In the genomic region with DNA sequence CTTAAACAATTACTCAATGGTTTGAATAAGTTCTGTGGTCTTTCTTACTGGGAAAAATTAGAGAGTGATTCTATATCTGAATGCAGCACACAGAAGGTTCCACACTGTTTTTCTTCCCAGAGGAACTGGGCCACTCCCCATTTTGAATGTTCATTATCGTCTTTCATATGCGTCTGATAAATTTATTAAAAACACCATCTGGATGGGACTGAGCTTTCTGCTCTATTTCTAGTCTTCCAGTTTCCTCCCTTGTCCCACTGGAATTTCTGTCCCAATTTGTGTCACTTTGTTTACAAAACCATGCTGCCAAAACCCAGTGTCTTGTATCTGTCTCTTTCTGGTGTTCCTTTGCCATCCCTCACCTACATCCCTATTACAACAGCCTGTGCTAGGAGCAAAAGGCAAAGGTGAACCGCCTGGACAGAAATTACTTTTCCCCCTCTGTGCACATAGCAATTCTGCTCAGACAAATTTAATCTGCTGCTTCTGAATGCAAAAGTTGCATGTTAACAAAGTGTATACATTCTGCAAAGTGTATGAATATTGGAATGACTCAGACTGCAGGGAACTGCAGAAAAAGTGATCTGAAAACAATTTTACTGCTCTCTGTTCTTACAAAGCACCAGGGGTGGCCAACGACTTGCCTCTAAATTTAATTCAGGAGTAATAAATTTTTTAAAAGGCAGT, we compare ENCODE assay signal across 17 cellular contexts.
DNase-seq lines count a peak whose midpoint lies in the region; ATAC-seq, FAIRE-seq and TF ChIP-seq lines count a peak whose summit lies in the region.
"Had no signal": no experiment of that assay in that cellular context is flagged by ENCODE, and none has a peak within 500 bp of the region (broad histone marks: within the 10 kb centered on the region; RNA-seq: fewer than 3 reads in every experiment).

No MANE protein-coding gene starts in this region.

- peak; percentile 52 for ATAC-seq in GM19043 (IDR thresholded peaks at IDR 0.05; ENCODE audit: low read depth, unreplicated experiment)
- peak; percentile 63 for ATAC-seq in HG02852 (IDR thresholded peaks at IDR 0.05; ENCODE audit: unreplicated experiment)
- ATAC-seq in PC-3 = peak; percentile 58
- ATAC-seq: body of pancreas, gastroesophageal sphincter had no signal

- 78% methylated on average over 4 of the region's 4 CpGs for WGBS in hepatocyte (ENCODE audit: low lambda C conversion rate, missing lambda C conversion rate)

- no peaks in the 10 kb centered on the region for H3K27me3 Mint-ChIP-seq in T-helper 2 cell treated with Interferon-gamma antibody and Interleukin-4, amounts not matched to agents 5 μg/mL and 100 μg/mL, for 36 hours (ENCODE audit: low read depth)
- H3K27me3 Mint-ChIP-seq: CD4-positive, CD25-positive, alpha-beta regulatory T cell; naive B cell had no signal

- H3K36me3 Mint-ChIP-seq in T-helper 2 cell treated with Interferon-gamma antibody and Interleukin-4, amounts not matched to agents 5 μg/mL and 100 μg/mL, for 36 hours (ENCODE audit: low read depth) = no peaks in the 10 kb centered on the region
- H3K36me3 Mint-ChIP-seq: CD4-positive, CD25-positive, alpha-beta regulatory T cell had no signal

- H3K9me3 Mint-ChIP-seq in T-helper 2 cell treated with Interferon-gamma antibody and Interleukin-4, amounts not matched to agents 5 μg/mL and 100 μg/mL, for 36 hours = no peaks in the 10 kb centered on the region

- no peak overlapping the region for H2AFZ ChIP-seq in PC-3 (ENCODE audit: low read length)
- H2AFZ ChIP-seq in hepatocyte = no peak overlapping the region

- no peaks in the 10 kb centered on the region for H3F3A ChIP-seq in PC-3 (ENCODE audit: low read length, unreplicated experiment)

- peaks cover 20% of the 10 kb centered on the region for H3K4me1 Mint-ChIP-seq in T-helper 2 cell treated with Interferon-gamma antibody and Interleukin-4, amounts not matched to agents 5 μg/mL and 100 μg/mL, for 36 hours (ENCODE audit: low read depth)

- H3K36me3 ChIP-seq in PC-3 (ENCODE audit: low read depth, low read length) (no peaks in the 10 kb centered on the region), hepatocyte (replicated peaks; ENCODE audit: insufficient read depth, low read depth) (no peaks in the 10 kb centered on the region)
- H3K36me3 ChIP-seq: gastroesophageal sphincter, sigmoid colon had no signal

- CTCF ChIA-PET in PC-3 (lab: Charles Lee) = no interaction called here

- H3K4me1 ChIP-seq in PC-3 (ENCODE audit: insufficient read depth, low read length) = peaks cover 26% of the 10 kb centered on the region
- no peaks in the 10 kb centered on the region for H3K4me1 ChIP-seq in hepatocyte (ENCODE audit: insufficient read depth)
- H3K4me1 ChIP-seq: body of pancreas, gastroesophageal sphincter, sigmoid colon had no signal

- TF ChIP-seq CTCF in GM12864 (IDR thresholded peaks at IDR 0.05; ENCODE audit: low read depth, low read length, missing control alignments) (no peak), PC-3 (conservative IDR thresholded peaks at IDR 0.05; ENCODE audit: low read depth, low read length) (no peak), hepatocyte (IDR thresholded peaks at IDR 0.05; ENCODE audit: poor library complexity) (no peak)

- no TSS peak for BruUV-seq in PC-3 (replicated peaks; lab: Mats Ljungman, UMichigan)

- H3K4me3 Mint-ChIP-seq in T-helper 2 cell treated with Interferon-gamma antibody and Interleukin-4, amounts not matched to agents 5 μg/mL and 100 μg/mL, for 36 hours = no peak overlapping the region
- H3K4me3 Mint-ChIP-seq: CD4-positive, CD25-positive, alpha-beta regulatory T cell had no signal

- no peak overlapping the region for H3K27ac Mint-ChIP-seq in T-helper 2 cell treated with Interferon-gamma antibody and Interleukin-4, amounts not matched to agents 5 μg/mL and 100 μg/mL, for 36 hours
- H3K27ac Mint-ChIP-seq: CD4-positive, CD25-positive, alpha-beta regulatory T cell had no signal

- H3K27ac ChIP-seq in PC-3 (ENCODE audit: low read length) = no peak overlapping the region
- no peak overlapping the region for H3K27ac ChIP-seq in hepatocyte
- H3K27ac ChIP-seq: body of pancreas, gastroesophageal sphincter, sigmoid colon had no signal

- H3K4me2 ChIP-seq in PC-3 (ENCODE audit: low read length) (no peak overlapping the region), hepatocyte (no peak overlapping the region)

- POLR2A ChIA-PET in PC-3 (lab: Charles Lee; ENCODE audit: unreplicated experiment) = no interaction called here

- no peak for TF ChIP-seq POLR2A in H54 (IDR thresholded peaks at IDR 0.05; ENCODE audit: low read depth, low read length)

- H3K9me2 ChIP-seq in PC-3 (replicated peaks; ENCODE audit: low read length) (no peaks in the 10 kb centered on the region), hepatocyte (replicated peaks; ENCODE audit: insufficient read depth) (no peaks in the 10 kb centered on the region)

- H3K79me2 ChIP-seq in PC-3 (ENCODE audit: low read length) (no peaks in the 10 kb centered on the region), hepatocyte (no peaks in the 10 kb centered on the region)

- no peak for FAIRE-seq in H54 (lab: Jason Lieb, UNC)
- FAIRE-seq: keratinocyte had no signal

- DNase-seq in GM12864 (ENCODE audit: low read depth) = peak; percentile 64
- DNase-seq in PC-3 = no peak
- DNase-seq in H54 (ENCODE audit: insufficient read length, low spot score) = no peak
- DNase-seq in T-helper 2 cell treated with Interferon-gamma antibody and Interleukin-4, amounts not matched to agents 5 μg/mL and 100 μg/mL, for 36 hours (ENCODE audit: low spot score) = no peak
- no peak for DNase-seq in NCI-H524 (lab: John Stamatoyannopoulos, UW)
- no peak for DNase-seq in hepatocyte (ENCODE audit: low spot score)
- DNase-seq: activated CD4-positive, alpha-beta T cell treated with anti-CD3 and anti-CD28 coated beads for 48 hours; body of pancreas; CD4-positive, CD25-positive, alpha-beta regulatory T cell; GF-D8; naive B cell; NCI-H187 treated with DMSO at 0.1 percent for 48 hours; sigmoid colon had no signal

- no peak overlapping the region for H3K9ac ChIP-seq in PC-3 (ENCODE audit: low read length)

- H3K9me3 ChIP-seq in PC-3 (ENCODE audit: low read length) = no peaks in the 10 kb centered on the region
- no peaks in the 10 kb centered on the region for H3K9me3 ChIP-seq in hepatocyte (ENCODE audit: low read depth)
- H3K9me3 ChIP-seq: body of pancreas, gastroesophageal sphincter, sigmoid colon had no signal

- intact Hi-C loops in PC-3 (cut with micrococcal nuclease) = loop anchor here (2.0 kb wide), 1 partner anchor 15 kb away; no protein-coding TSS in a partner anchor

- H3K27me3 ChIP-seq in PC-3 (ENCODE audit: low read length) (no peaks in the 10 kb centered on the region), hepatocyte (no peaks in the 10 kb centered on the region)
- H3K27me3 ChIP-seq: body of pancreas, gastroesophageal sphincter, sigmoid colon had no signal

- no peak overlapping the region for H3K4me3 ChIP-seq in GM12864 (ENCODE audit: low read depth, low read length)
- no peak overlapping the region for H3K4me3 ChIP-seq in PC-3 (ENCODE audit: low read length)
- no peak overlapping the region for H3K4me3 ChIP-seq in hepatocyte
- H3K4me3 ChIP-seq: body of pancreas, gastroesophageal sphincter, sigmoid colon had no signal

- H4K20me1 ChIP-seq in PC-3 (ENCODE audit: low read length) (no peaks in the 10 kb centered on the region), hepatocyte (ENCODE audit: insufficient read depth, poor library complexity, severe bottlenecking) (no peaks in the 10 kb centered on the region)
